In genomic region chr9:127558581-127559246, GRCh38 we compare ENCODE assay signal across 12 cellular contexts. TPM values are rescaled to one million over a fixed set of nuclear protein-coding genes. Genes with fewer than 3 reads are reported as not detected.
DNase-seq lines count a peak whose midpoint lies in the region; ATAC-seq and TF ChIP-seq lines count a peak whose summit lies in the region.
"Had no signal": no experiment of that assay in that cellular context is flagged by ENCODE, and none has a peak within 500 bp of the region (broad histone marks: within the 10 kb centered on the region; RNA-seq: fewer than 3 reads in every experiment).

No MANE protein-coding gene starts in this region.

- peaks cover 95% of the 10 kb centered on the region for H3K4me1 Mint-ChIP-seq in activated naive CD4-positive, alpha-beta T cell treated with anti-CD3 and anti-CD28 coated beads, Interleukin-2, amount 10 ng/mL, durations not matched to agents 7 days and 5 days

- TF ChIP-seq CTCF in ascending aorta (IDR thresholded peaks at IDR 0.05): no peak
- TF ChIP-seq CTCF in lower lobe of right lung (IDR thresholded peaks at IDR 0.05): no peak
- no peak for TF ChIP-seq CTCF in tibial artery (IDR thresholded peaks at IDR 0.05)

- H3K9me3 Mint-ChIP-seq in activated naive CD4-positive, alpha-beta T cell treated with anti-CD3 and anti-CD28 coated beads, Interleukin-2, amount 10 ng/mL, durations not matched to agents 7 days and 5 days: no peaks in the 10 kb centered on the region
- H3K9me3 Mint-ChIP-seq: IgD-negative memory B cell had no signal

- no peak for ATAC-seq in lower lobe of right lung
- ATAC-seq: psoas muscle; stimulated activated naive CD8-positive, alpha-beta T cell treated with anti-CD3 and anti-CD28 coated beads, Interleukin-15, Interleukin-2, amounts not matched to agents 100 U/mL and 50 U/mL, for 24 hours had no signal

- CTCF ChIA-PET in activated naive CD4-positive, alpha-beta T cell treated with anti-CD3 and anti-CD28 coated beads, Interleukin-2, amount 10 ng/mL, durations not matched to agents 7 days and 5 days (lab: Charles Lee): interaction anchor here (0.7 to 1.5 kb wide), 3 partner anchors 10 to 176 kb away, joined by 3 to 6 read pairs (median 4); a partner anchor contains a TSS

- intact Hi-C loops in ascending aorta (cut with DNase I) (no loop called here), lower lobe of right lung (cut with DNase I) (no loop called here), tibial artery (cut with DNase I; ENCODE audit: low total_unique reads) (no loop called here)

- peak overlapping the region; percentile 90 for H3K27ac Mint-ChIP-seq in activated naive CD4-positive, alpha-beta T cell treated with anti-CD3 and anti-CD28 coated beads, Interleukin-2, amount 10 ng/mL, durations not matched to agents 7 days and 5 days

- no peak overlapping the region for H3K4me3 ChIP-seq in ascending aorta
- H3K4me3 ChIP-seq in lower lobe of right lung: no peak overlapping the region
- H3K4me3 ChIP-seq in tibial artery: no peak overlapping the region
- H3K4me3 ChIP-seq: psoas muscle had no signal

- peak overlapping the region; percentile 69 for H3K4me3 Mint-ChIP-seq in activated naive CD4-positive, alpha-beta T cell treated with anti-CD3 and anti-CD28 coated beads, Interleukin-2, amount 10 ng/mL, durations not matched to agents 7 days and 5 days
- H3K4me3 Mint-ChIP-seq: IgD-negative memory B cell had no signal

- H3K9me3 ChIP-seq in ascending aorta (no peaks in the 10 kb centered on the region), lower lobe of right lung (no peaks in the 10 kb centered on the region), tibial artery (no peaks in the 10 kb centered on the region)
- H3K9me3 ChIP-seq: psoas muscle had no signal

- H3K4me1 ChIP-seq in ascending aorta: peaks cover 36 to 62% of the 10 kb centered on the region in 2 donors
- H3K4me1 ChIP-seq in lower lobe of right lung: peaks cover 99% of the 10 kb centered on the region
- H3K4me1 ChIP-seq in tibial artery: peaks cover 0 to 92% (median 75%) of the 10 kb centered on the region in 4 donors

- peaks cover 66% of the 10 kb centered on the region for H3K36me3 Mint-ChIP-seq in activated naive CD4-positive, alpha-beta T cell treated with anti-CD3 and anti-CD28 coated beads, Interleukin-2, amount 10 ng/mL, durations not matched to agents 7 days and 5 days
- H3K36me3 Mint-ChIP-seq: IgD-negative memory B cell had no signal

- H3K36me3 ChIP-seq in ascending aorta (peaks cover 7 to 16% of the 10 kb centered on the region in 2 donors), lower lobe of right lung (peaks cover 28% of the 10 kb centered on the region), tibial artery (peaks cover 0 to 15% (median 15%) of the 10 kb centered on the region in 3 donors)

- no peak for DNase-seq in activated naive CD4-positive, alpha-beta T cell treated with anti-CD3 and anti-CD28 coated beads, Interleukin-2, amount 10 ng/mL, durations not matched to agents 7 days and 5 days
- no peak for DNase-seq in activated naive CD4-positive, alpha-beta T cell (lab: John Stamatoyannopoulos, UW)
- DNase-seq in ascending aorta (ENCODE audit: low spot score in 2 of 2): no peak
- no peak for DNase-seq in lower lobe of right lung
- no peak for DNase-seq in tibial artery
- no peak for DNase-seq in SIG-M5 treated with dmso at 0.1 percent for 504 hours (lab: John Stamatoyannopoulos, UW; ENCODE audit: unreplicated experiment)
- no peak for DNase-seq in RPMI8226
- no peak for DNase-seq in NCI-H187 treated with DMSO at 0.1 percent for 48 hours (lab: John Stamatoyannopoulos, UW)
- DNase-seq: activated CD8-positive, alpha-beta memory T cell treated with anti-CD3 and anti-CD28 coated beads, Interleukin-2, amount 50 U/mL, for 4 hours; psoas muscle; stimulated activated naive CD8-positive, alpha-beta T cell treated with anti-CD3 and anti-CD28 coated beads, Interleukin-15, Interleukin-2, amounts not matched to agents 100 U/mL and 50 U/mL, for 24 hours had no signal

- H3K27me3 Mint-ChIP-seq in activated naive CD4-positive, alpha-beta T cell treated with anti-CD3 and anti-CD28 coated beads, Interleukin-2, amount 10 ng/mL, durations not matched to agents 7 days and 5 days: no peaks in the 10 kb centered on the region

- H3K27ac ChIP-seq in ascending aorta: peak overlapping the region; percentile 80 to 81
- H3K27ac ChIP-seq in lower lobe of right lung: peak overlapping the region; percentile 83
- peak overlapping the region; percentile 56 to 67 for H3K27ac ChIP-seq in tibial artery

- H3K27me3 ChIP-seq in ascending aorta (no peaks in the 10 kb centered on the region), lower lobe of right lung (ENCODE audit: low read depth) (no peaks in the 10 kb centered on the region), tibial artery (no peaks in the 10 kb centered on the region)

RNA-seq across cellular contexts. Expression of gene STXBP1, which starts 53.4 kb away (rescaled TPM):
- 29.3 TPM for total RNA-seq in ascending aorta
- total RNA-seq in lower lobe of right lung: 88.6 TPM
